In the genomic region with DNA sequence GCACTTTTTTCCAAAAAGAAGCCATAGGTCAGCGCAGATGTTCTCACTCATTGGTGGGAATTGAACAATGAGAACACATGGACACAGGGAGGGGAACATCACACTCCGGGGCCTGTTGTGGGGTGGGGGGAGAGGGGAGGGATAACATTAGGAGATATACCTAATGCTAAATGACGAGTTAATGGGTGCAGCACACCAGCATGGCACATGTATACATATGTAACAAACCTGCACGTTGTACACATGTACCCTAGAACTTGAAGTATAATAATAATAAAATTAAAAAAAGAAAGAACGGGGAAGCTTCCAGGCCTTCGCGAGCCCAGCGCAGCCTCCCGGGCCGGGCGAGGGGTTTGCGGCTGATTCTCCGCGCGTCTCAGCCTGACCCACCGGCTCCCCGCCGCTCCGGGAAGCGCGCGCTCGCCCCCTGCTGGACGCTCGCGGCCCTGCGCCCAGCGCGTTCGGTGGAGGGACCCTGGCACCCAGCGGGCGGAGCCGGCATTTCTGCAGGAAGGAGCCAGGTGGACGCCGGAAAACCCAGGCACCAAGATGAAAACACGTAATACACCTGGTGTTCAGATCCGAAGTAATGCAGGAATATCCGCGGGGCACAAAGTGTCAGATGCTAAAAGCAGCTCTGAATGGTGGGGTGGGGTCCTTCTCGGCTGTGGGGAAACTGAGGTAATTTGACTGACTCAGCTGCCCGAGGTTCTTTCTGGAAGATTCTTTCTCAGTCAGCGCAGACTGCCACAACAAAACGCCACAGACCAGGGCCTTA, we compare ENCODE assay signal across 8 cellular contexts.
DNase-seq lines count a peak whose midpoint lies in the region; ATAC-seq and TF ChIP-seq lines count a peak whose summit lies in the region.
"Not testable (repeated sequence)": the region's sequence is repeated elsewhere in the genome, so short reads cannot be mapped to it uniquely, and the experiment has no call there.

No MANE protein-coding gene starts in this region.

- H3K4me3 ChIP-seq in GM23338; fibroblast of lung (replicated peaks in 1 of 4; ENCODE audit: control extremely low read depth in 1 of 4, insufficient read depth in 1 of 4, low read depth in 3 of 4, low read length in 4 of 4): not testable (repeated sequence)

- not testable (repeated sequence) for H3K27ac Mint-ChIP-seq in GM23338

- TF ChIP-seq CTCF in GM23338 (conservative IDR thresholded peaks at IDR 0.05; ENCODE audit: low read depth in 2 of 2) (peak; percentile 92 to 100), fibroblast of lung (conservative IDR thresholded peaks at IDR 0.05 in 1 of 2, IDR thresholded peaks at IDR 0.05 in 1 of 2; ENCODE audit: low read depth in 1 of 2, low read length in 2 of 2) (peak; percentile 75 to 87)

- not testable (repeated sequence) for H4K20me1 ChIP-seq in GM23338 (replicated peaks; ENCODE audit: insufficient read depth); fibroblast of lung (ENCODE audit: control insufficient read depth, extremely low read depth, insufficient read depth, low read length)

- H3K4me3 Mint-ChIP-seq in GM23338 = not testable (repeated sequence)

- not testable (repeated sequence) for H3K4me2 ChIP-seq in GM23338; fibroblast of lung (ENCODE audit: extremely low read depth, insufficient read depth, low read length)

- DNase-seq in C1 segment of cervical spinal cord (lab: John Stamatoyannopoulos, UW) (peak in 10 of 14 donors; percentile 19 to 78 (median 38)), GM23338 (ENCODE audit: low spot score) (peak; percentile 82), NCI-H2029 (lab: John Stamatoyannopoulos, UW) (peak; percentile 66), SW480 (ENCODE audit: low spot score) (peak; percentile 58), activated gamma-delta T cell (lab: John Stamatoyannopoulos, UW) (peak; percentile 32), fibroblast of lung (ENCODE audit: low read depth in 2 of 2) (peak; percentile 22 to 34), middle frontal gyrus (ENCODE audit: extremely low spot score, low spot score) (peak; percentile 73)
- peak; percentile 17 to 60 (median 38) for DNase-seq in stimulated activated CD4-positive, alpha-beta T cell treated with anti-CD3 and anti-CD28 coated beads, TNF-alpha, amount 100 ng/mL, for 4 hours (ENCODE audit: low read depth in 3 of 3)

- H3K36me3 ChIP-seq in GM23338 (ENCODE audit: insufficient read depth); fibroblast of lung (ENCODE audit: control insufficient read depth, insufficient read depth, low read length): not testable (repeated sequence)

- not testable (repeated sequence) for H3K9me2 ChIP-seq in GM23338 (ENCODE audit: insufficient read depth)

- H2AFZ ChIP-seq in GM23338; fibroblast of lung (ENCODE audit: low read length): not testable (repeated sequence)

- not testable (repeated sequence) for H3K9me3 Mint-ChIP-seq in GM23338

- ATAC-seq in GM23338 = peak; percentile 95

- H3F3A ChIP-seq in GM23338 (replicated peaks; ENCODE audit: low read depth) = not testable (repeated sequence)

- not testable (repeated sequence) for H3K79me2 ChIP-seq in GM23338 (replicated peaks; ENCODE audit: insufficient read depth); fibroblast of lung (ENCODE audit: control insufficient read depth, insufficient read depth, low read length)

- H3K9ac ChIP-seq in fibroblast of lung (ENCODE audit: insufficient read depth, low read length) = not testable (repeated sequence)

- H3K27me3 ChIP-seq in GM23338 (ENCODE audit: insufficient read depth); fibroblast of lung (ENCODE audit: control insufficient read depth, insufficient read depth, low read length): not testable (repeated sequence)

- H3K9me3 ChIP-seq in fibroblast of lung (ENCODE audit: control insufficient read depth, insufficient read depth, low read depth, low read length) = not testable (repeated sequence)

- H3K4me1 ChIP-seq in GM23338 (ENCODE audit: insufficient read depth); fibroblast of lung (ENCODE audit: control insufficient read depth, extremely low read depth, insufficient read depth, low read length): not testable (repeated sequence)

- not testable (repeated sequence) for H3K36me3 Mint-ChIP-seq in GM23338 (ENCODE audit: low read depth)

- H3K4me1 Mint-ChIP-seq in GM23338 = not testable (repeated sequence)

- not testable (repeated sequence) for H3K27ac ChIP-seq in GM23338 (ENCODE audit: low read depth); fibroblast of lung (ENCODE audit: insufficient read depth, low read length)

- not testable (repeated sequence) for H3K27me3 Mint-ChIP-seq in GM23338 (ENCODE audit: insufficient read depth, low read depth, poor library complexity)

Comparison
In these comparisons a context has a peak if more than half of its experiments do, and no peak if none do; other contexts are left out.
1. DNase-seq: peak in every context shown above with its lines; median percentile 82 in GM23338; 73 in middle frontal gyrus; 66 in NCI-H2029; 58 in SW480; 38 in C1 segment of cervical spinal cord; 38 in stimulated activated CD4-positive, alpha-beta T cell treated with anti-CD3 and anti-CD28 coated beads, TNF-alpha, amount 100 ng/mL, for 4 hours; 32 in activated gamma-delta T cell; 28 in fibroblast of lung.